Comparison of ENCODE assay signal across 34 cellular contexts in the genomic region with DNA sequence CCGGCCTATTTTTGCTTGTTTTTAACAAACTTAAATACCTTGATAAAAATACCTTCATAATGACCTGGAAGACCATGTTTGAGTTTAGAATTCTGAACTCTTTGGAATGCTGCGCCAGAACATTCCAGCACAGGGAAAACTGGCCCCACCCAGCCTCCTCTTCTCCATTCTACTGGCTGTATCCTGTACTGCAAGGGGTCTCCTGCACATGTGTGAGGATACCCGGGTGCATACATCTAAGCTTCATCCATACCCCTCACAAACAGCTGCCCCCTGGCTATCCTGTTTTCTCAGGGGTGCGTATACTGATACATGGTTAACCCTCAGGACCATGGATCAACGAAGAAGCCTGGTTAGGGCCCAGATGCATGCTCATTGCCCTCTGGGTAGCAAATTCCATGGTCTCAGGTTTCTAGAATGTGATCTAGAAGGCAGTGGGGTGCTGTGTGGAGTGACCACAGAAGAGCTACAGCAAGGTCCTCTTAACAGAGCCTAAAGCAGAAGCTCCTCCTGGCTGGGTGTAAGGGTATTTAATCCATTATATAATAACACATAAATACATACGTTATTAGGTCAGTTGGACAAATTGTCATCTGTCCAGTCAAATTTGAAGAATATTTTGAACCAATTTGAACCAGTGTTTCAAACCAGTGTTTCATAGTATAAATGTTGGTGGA.
"Had no signal": no experiment of that assay in that cellular context is flagged by ENCODE, and none has a peak within 500 bp of the region (broad histone marks: within the 10 kb centered on the region; RNA-seq: fewer than 3 reads in every experiment).

No MANE protein-coding gene starts in this region.

- H3K4me3 Mint-ChIP-seq: activated CD4-positive, alpha-beta T cell treated with anti-CD3 and anti-CD28 coated beads, Interleukin-2, amount 10 ng/mL, durations not matched to agents 7 days and 5 days; activated CD8-positive, alpha-beta T cell treated with anti-CD3 and anti-CD28 coated beads, Interleukin-2, amount 10 ng/mL, durations not matched to agents 7 days and 5 days; activated naive CD4-positive, alpha-beta T cell treated with anti-CD3 and anti-CD28 coated beads for 36 hours; activated T-cell treated with anti-CD3 and anti-CD28 coated beads, Interleukin-2, amount 50 U/mL, for 4 hours; activated T-helper 1 cell treated with anti-CD3 and anti-CD28 coated beads, Interleukin-12 subunit alpha, Interleukin-12 subunit beta, Interleukin-2, Interleukin-4 antibody, amounts not matched to agents 30 ng/mL and 10 ng/mL and 1 ng/mL, durations not matched to agents 14 hours and 24 hours and 36 hours; T-helper 1 cell treated with Interleukin-12 subunit alpha and Interleukin-12 subunit beta and Interleukin-4 antibody, amounts not matched to agents 30 μg/mL and 1 μg/mL, for 36 hours; T-helper 2 cell treated with Interferon-gamma antibody and Interleukin-4, amounts not matched to agents 5 μg/mL and 100 μg/mL, for 36 hours had no signal

- ATAC-seq: activated CD8-positive, alpha-beta T cell treated with anti-CD3 and anti-CD28 coated beads, Interleukin-2, amount 10 ng/mL, durations not matched to agents 7 days and 5 days; activated naive CD4-positive, alpha-beta T cell treated with anti-CD3 and anti-CD28 coated beads, Interleukin-2, amount 50 U/mL, for 72 hours; activated T-cell treated with anti-CD3 and anti-CD28 coated beads, Interleukin-2, amount 50 U/mL, for 4 hours; body of pancreas; PC-3 had no signal

- H3K36me3 ChIP-seq: adrenal gland, breast epithelium, Peyer's patch had no signal

- H3K27me3 ChIP-seq: adrenal gland, body of pancreas, breast epithelium, Peyer's patch had no signal

- H3K4me3 ChIP-seq: adrenal gland, body of pancreas, breast epithelium, Peyer's patch had no signal

- H3K9me3 ChIP-seq: adrenal gland, body of pancreas, breast epithelium, Peyer's patch had no signal

- H3K27ac ChIP-seq: adrenal gland, body of pancreas, breast epithelium, Peyer's patch, VCaP had no signal

- H3K9me3 Mint-ChIP-seq: activated CD4-positive, alpha-beta T cell treated with anti-CD3 and anti-CD28 coated beads, Interleukin-2, amount 10 ng/mL, durations not matched to agents 7 days and 5 days; activated naive CD4-positive, alpha-beta T cell treated with anti-CD3 and anti-CD28 coated beads for 36 hours; activated naive CD4-positive, alpha-beta T cell treated with anti-CD3 and anti-CD28 coated beads, Interleukin-2, amount 50 U/mL, for 72 hours; activated T-cell treated with anti-CD3 and anti-CD28 coated beads, Interleukin-2, amount 50 U/mL, for 4 hours; activated T-helper 1 cell treated with anti-CD3 and anti-CD28 coated beads, Interleukin-12 subunit alpha, Interleukin-12 subunit beta, Interleukin-2, Interleukin-4 antibody, amounts not matched to agents 30 ng/mL and 10 ng/mL and 1 ng/mL, durations not matched to agents 14 hours and 24 hours and 36 hours; T-helper 1 cell treated with Interleukin-12 subunit alpha and Interleukin-12 subunit beta and Interleukin-4 antibody, amounts not matched to agents 30 μg/mL and 1 μg/mL, for 36 hours; T-helper 2 cell treated with Interferon-gamma antibody and Interleukin-4, amounts not matched to agents 5 μg/mL and 100 μg/mL, for 36 hours had no signal

- DNase-seq: activated CD4-positive, alpha-beta T cell treated with anti-CD3 and anti-CD28 coated beads for 1 hour; activated CD4-positive, alpha-beta T cell treated with anti-CD3 and anti-CD28 coated beads, Interleukin-2, amount 10 ng/mL, durations not matched to agents 7 days and 5 days; activated CD4-positive, alpha-beta T cell treated with anti-CD3 and anti-CD28 coated beads, Interleukin-2, amount 50 U/mL, for 48 hours; activated CD4-positive, CD25-positive, alpha-beta regulatory T cell; activated CD8-positive, alpha-beta memory T cell treated with anti-CD3 and anti-CD28 coated beads, Interleukin-2, amount 50 U/mL, for 4 hours; activated CD8-positive, alpha-beta T cell treated with anti-CD3 and anti-CD28 coated beads, Interleukin-2, amount 10 ng/mL, durations not matched to agents 7 days and 5 days; activated gamma-delta T cell treated with Interleukin-2 at 50 U/mL for 16 hours; activated naive CD4-positive, alpha-beta T cell treated with anti-CD3 and anti-CD28 coated beads for 36 hours; activated T-cell treated with anti-CD3 and anti-CD28 coated beads for 4 hours; activated T-cell treated with anti-CD3 and anti-CD28 coated beads, Interleukin-2, amount 50 U/mL, for 4 hours; adrenal gland; body of pancreas; Karpas-422; KBM-7; NCI-H1105; NCI-H1417 treated with DMSO at 0.1 percent for 48 hours; NCI-H187 treated with DMSO at 0.1 percent for 48 hours; NCI-H2081; NCI-H2171 treated with DMSO at 0.1 percent for 48 hours; NCI-H2227 treated with DMSO at 0.1 percent for 48 hours; NCI-H446 treated with DMSO at 0.1 percent for 48 hours; NCI-H524; NCI-H69; NK-92 treated with Interleukin-12 subunit alpha and Interleukin-12 subunit beta, amount 100 ng/mL, for 24 hours; PC-3; Peyer's patch; Right ventricle myocardium superior had no signal

- H3K4me1 ChIP-seq: adrenal gland, body of pancreas, breast epithelium, Peyer's patch had no signal

- H3K36me3 Mint-ChIP-seq: activated naive CD4-positive, alpha-beta T cell treated with anti-CD3 and anti-CD28 coated beads, Interleukin-2, amount 50 U/mL, for 72 hours had no signal

- FAIRE-seq: astrocyte had no signal

- H3K27ac Mint-ChIP-seq: activated CD4-positive, alpha-beta T cell treated with anti-CD3 and anti-CD28 coated beads, Interleukin-2, amount 10 ng/mL, durations not matched to agents 7 days and 5 days; activated CD8-positive, alpha-beta T cell treated with anti-CD3 and anti-CD28 coated beads, Interleukin-2, amount 10 ng/mL, durations not matched to agents 7 days and 5 days; activated naive CD4-positive, alpha-beta T cell treated with anti-CD3 and anti-CD28 coated beads for 36 hours; activated naive CD4-positive, alpha-beta T cell treated with anti-CD3 and anti-CD28 coated beads, Interleukin-2, amount 50 U/mL, for 72 hours; activated T-helper 1 cell treated with anti-CD3 and anti-CD28 coated beads, Interleukin-12 subunit alpha, Interleukin-12 subunit beta, Interleukin-2, Interleukin-4 antibody, amounts not matched to agents 30 ng/mL and 10 ng/mL and 1 ng/mL, durations not matched to agents 14 hours and 24 hours and 36 hours; T-helper 1 cell treated with Interleukin-12 subunit alpha and Interleukin-12 subunit beta and Interleukin-4 antibody, amounts not matched to agents 30 μg/mL and 1 μg/mL, for 36 hours; T-helper 2 cell treated with Interferon-gamma antibody and Interleukin-4, amounts not matched to agents 5 μg/mL and 100 μg/mL, for 36 hours had no signal
